In the genomic region with DNA sequence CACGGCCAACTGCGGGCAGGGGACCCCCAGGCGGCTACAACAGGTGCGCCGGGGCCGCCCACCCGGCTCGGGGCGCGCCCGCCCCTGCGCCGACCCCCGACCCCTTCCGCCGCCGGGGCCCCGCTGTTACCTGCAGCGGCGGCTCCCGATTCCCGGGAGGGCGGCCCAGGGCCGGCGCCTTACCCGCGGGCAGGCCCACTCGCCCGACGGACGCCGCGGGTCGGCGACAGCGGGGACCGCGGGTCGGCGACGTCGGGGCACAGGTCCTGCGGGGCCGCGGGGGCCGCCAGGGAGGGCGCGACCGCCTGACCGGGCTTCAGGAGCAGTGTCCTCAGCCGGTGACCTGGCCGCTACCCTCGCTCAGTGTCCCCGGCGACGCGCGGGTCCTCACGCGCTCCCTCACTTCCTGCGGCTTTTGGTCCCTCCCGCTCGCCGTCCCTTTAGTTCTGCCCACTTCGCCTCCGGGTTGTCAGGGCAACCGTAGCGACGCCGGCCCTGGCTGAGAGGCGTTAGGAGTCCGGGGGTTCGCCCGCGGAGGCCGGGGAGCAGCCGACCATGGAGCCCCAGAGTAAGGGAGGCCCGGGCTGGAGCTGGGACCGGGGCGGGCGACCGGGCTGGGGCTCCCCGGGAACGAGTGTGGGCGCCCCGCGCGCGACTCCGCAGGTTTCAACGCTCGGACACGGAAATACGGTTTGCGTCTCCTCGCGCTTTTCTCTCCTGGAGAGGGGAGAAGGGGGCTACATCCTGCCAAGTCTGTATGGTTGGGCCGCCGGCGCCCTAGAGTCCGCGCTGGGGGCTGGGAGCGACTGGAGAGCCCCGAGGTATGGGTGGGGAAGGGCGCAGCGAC, we compare ENCODE assay signal across 8 cellular contexts. TPM values are rescaled to one million over a fixed set of nuclear protein-coding genes. Genes with fewer than 3 reads are reported as not detected.
DNase-seq lines count a peak whose midpoint lies in the region; ATAC-seq and TF ChIP-seq lines count a peak whose summit lies in the region.
"Not testable (repeated sequence)": the region's sequence is repeated elsewhere in the genome, so short reads cannot be mapped to it uniquely, and the experiment has no call there.

A gene with protein sequence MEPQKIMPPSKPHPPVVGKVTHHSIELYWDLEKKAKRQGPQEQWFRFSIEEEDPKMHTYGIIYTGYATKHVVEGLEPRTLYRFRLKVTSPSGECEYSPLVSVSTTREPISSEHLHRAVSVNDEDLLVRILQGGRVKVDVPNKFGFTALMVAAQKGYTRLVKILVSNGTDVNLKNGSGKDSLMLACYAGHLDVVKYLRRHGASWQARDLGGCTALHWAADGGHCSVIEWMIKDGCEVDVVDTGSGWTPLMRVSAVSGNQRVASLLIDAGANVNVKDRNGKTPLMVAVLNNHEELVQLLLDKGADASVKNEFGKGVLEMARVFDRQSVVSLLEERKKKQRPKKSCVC (plus strand): TSS at position 477 of the 847 bp plus-strand sequence. CDS start 79 bp downstream, at position 556.

- TF ChIP-seq POLR2A in NB4 (IDR thresholded peaks at IDR 0.05; ENCODE audit: extremely low read depth, insufficient read length) (peak; percentile 34), ovary (IDR thresholded peaks at IDR 0.05) (peak; percentile 56), suprapubic skin (IDR thresholded peaks at IDR 0.05) (peak in 1 of 2 donors; percentile 58)

- H3K9me3 ChIP-seq in adipocyte (ENCODE audit: control insufficient read depth, low read length); ovary; suprapubic skin: not testable (repeated sequence)

- peak within 1 kb of the TSS; percentile 85 for H3K9ac ChIP-seq in adipocyte (ENCODE audit: low read length)

- H3K36me3 ChIP-seq in adipocyte (ENCODE audit: control insufficient read depth, insufficient read depth, low read length, severe bottlenecking); ovary; suprapubic skin: not testable (repeated sequence)

- H3K27ac ChIP-seq in ovary, result peak within 1 kb of the TSS; percentile 33 to 83
- H3K27ac ChIP-seq in suprapubic skin, result peak within 1 kb of the TSS; percentile 93

- WGBS in ovary, 3 donors, result 25 to 43% (median 37%) methylated on average over 80 to 106 of the region's 106 CpGs
- WGBS in suprapubic skin, result 43% methylated on average over 68 of the region's 106 CpGs

- not testable (repeated sequence) for H3K4me1 ChIP-seq in adipocyte (ENCODE audit: control insufficient read depth, insufficient read depth, low read length); ovary (ENCODE audit: insufficient read depth)
- peaks cover 20% of the 10 kb centered on the region for H3K4me1 ChIP-seq in suprapubic skin

- not testable (repeated sequence) for TF ChIP-seq EP300 in ovary (IDR thresholded peaks at IDR 0.05); suprapubic skin (IDR thresholded peaks at IDR 0.05)

- TF ChIP-seq CTCF in NB4 (IDR thresholded peaks at IDR 0.05; ENCODE audit: low read depth, low read length); ovary (IDR thresholded peaks at IDR 0.05); suprapubic skin (IDR thresholded peaks at IDR 0.05): not testable (repeated sequence)

- peak; percentile 72 for ATAC-seq in HG02571 (IDR thresholded peaks at IDR 0.05; ENCODE audit: unreplicated experiment)

- H3K27me3 ChIP-seq in adipocyte (replicated peaks; ENCODE audit: control insufficient read depth, insufficient read depth, low read length); ovary; suprapubic skin: not testable (repeated sequence)

- peak; percentile 89 for DNase-seq in NB4 (ENCODE audit: low read depth)
- DNase-seq in T-helper 1 cell, result peak; percentile 33 to 81 (median 48)
- DNase-seq in adipocyte (ENCODE audit: low read depth), result peak; percentile 91
- DNase-seq in cardiac septum (ENCODE audit: low spot score), result peak; percentile 93
- DNase-seq in ovary, result peak; percentile 88 to 94 (median 93)
- DNase-seq in suprapubic skin (ENCODE audit: low spot score in 2 of 2), result peak; percentile 93 to 95

- intact Hi-C loops in cardiac septum (cut with DNase I); ovary (cut with DNase I): not testable (repeated sequence)

- peak within 1 kb of the TSS; percentile 88 for H3K4me3 ChIP-seq in GM08714 (ENCODE audit: low read length)
- H3K4me3 ChIP-seq in NB4 (ENCODE audit: low read depth, low read length), result peak within 1 kb of the TSS; percentile 76
- H3K4me3 ChIP-seq in adipocyte (ENCODE audit: low read length), result peak within 1 kb of the TSS; percentile 81
- H3K4me3 ChIP-seq in ovary, result peak within 1 kb of the TSS; percentile 84
- peak within 1 kb of the TSS; percentile 65 for H3K4me3 ChIP-seq in suprapubic skin

RNA-seq across cellular contexts. Expression of the gene that starts here (rescaled TPM):
- total RNA-seq in cardiac septum (0.43 TPM), ovary (10 to 100 TPM in 1 of 7 donors, 1 to 10 TPM in 6; 4.9 to 27.0 (median 6.1) TPM), suprapubic skin (1 to 10 TPM; 3.7 to 8.2 (median 5.8) TPM)
- polyA plus RNA-seq in ovary, result 1 to 10 TPM; 5.3 to 5.4 TPM

Comparison
In these comparisons a context has a peak if more than half of its experiments do, and no peak if none do; other contexts are left out.
1. Peak in every context shown above with its lines: DNase-seq, ATAC-seq, H3K4me3 ChIP-seq and H3K27ac ChIP-seq.
2. Peak in DNase-seq in cardiac septum; RNA of the gene not detected or under 1 TPM.